18 cellular contexts compared by ENCODE assay signal in the genomic region with DNA sequence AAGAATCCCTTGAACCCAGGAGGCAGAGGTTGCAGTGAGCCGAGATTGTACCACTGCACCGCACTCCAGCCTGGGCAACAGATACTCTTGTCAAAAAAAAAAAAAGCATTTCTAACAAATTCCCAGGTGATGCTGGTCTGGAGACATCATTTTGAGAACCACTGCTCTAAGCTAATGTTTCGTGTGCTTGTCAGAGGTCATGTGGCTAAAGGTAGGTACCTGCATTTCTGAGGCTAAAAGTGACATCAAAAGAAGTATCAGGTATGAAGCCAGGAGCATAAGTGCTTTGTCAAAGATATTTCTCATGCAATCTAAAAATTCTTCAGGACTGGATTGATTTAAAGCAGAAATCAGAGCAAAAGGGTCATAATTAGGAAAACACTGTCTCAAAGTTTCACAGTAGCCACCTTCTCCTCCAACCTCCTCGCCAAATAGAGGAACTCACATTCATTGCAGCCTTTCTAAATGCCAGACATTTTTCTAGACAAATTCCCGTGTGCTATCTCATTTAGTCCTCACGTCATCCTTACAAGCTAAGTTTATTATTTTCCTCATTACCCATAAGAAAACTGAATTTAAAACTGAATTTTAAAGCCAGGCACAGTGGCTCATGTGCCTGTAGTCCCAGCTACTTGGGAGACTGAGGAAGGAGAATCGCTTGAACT. TPM values are rescaled to one million over a fixed set of nuclear protein-coding genes. Genes with fewer than 3 reads are reported as not detected.
A peak's percentile ranks its signal among the peaks of the same experiment; 100 is the strongest.
DNase-seq lines count a peak whose midpoint lies in the region; ATAC-seq and TF ChIP-seq lines count a peak whose summit lies in the region.
"Had no signal": no experiment of that assay in that cellular context is flagged by ENCODE, and none has a peak within 500 bp of the region (broad histone marks: within the 10 kb centered on the region; RNA-seq: fewer than 3 reads in every experiment).

No MANE protein-coding gene starts in this region.

- no peak overlapping the region for H4K12ac ChIP-seq in trophoblast cell (ENCODE audit: low read depth, low read length)

- no peak overlapping the region for H4K5ac ChIP-seq in IMR-90 (ENCODE audit: low read depth, low read length)

- H2AK5ac ChIP-seq in IMR-90 (ENCODE audit: low read depth, low read length) (no peak overlapping the region), trophoblast cell (ENCODE audit: low read length) (no peak overlapping the region)

- H3K56ac ChIP-seq in IMR-90 (ENCODE audit: extremely low read depth, insufficient read depth, low read length) = no peak overlapping the region

- no TSS peak for BruUV-seq in IMR-90 (replicated peaks; lab: Mats Ljungman, UMichigan)

- H3K27me3 ChIP-seq in IMR-90 (ENCODE audit: control insufficient read depth, insufficient read depth, low read length) (no peaks in the 10 kb centered on the region), trophoblast cell (ENCODE audit: insufficient read depth, low read length) (no peaks in the 10 kb centered on the region)
- H3K27me3 ChIP-seq: BLaER1 treated with 17β-estradiol and CSF1 and Interleukin-3, amounts not matched to agents 10 nM and 100 nM had no signal

- intact Hi-C loops in IMR-90 (cut with micrococcal nuclease) = no loop called here

- H4K8ac ChIP-seq in IMR-90 (ENCODE audit: low read depth in 2 of 2, low read length in 2 of 2) (no peak overlapping the region), trophoblast cell (ENCODE audit: low read depth, low read length) (no peak overlapping the region)

- H3K18ac ChIP-seq in IMR-90 (ENCODE audit: low read depth, low read length) = no peak overlapping the region
- H3K18ac ChIP-seq in trophoblast cell (ENCODE audit: low read length) = no peak overlapping the region

- dilution Hi-C loops in IMR-90 (cut with HindIII; ENCODE audit: low sequenced_read_pairs, unreplicated experiment) = no loop called here

- no peak for TF ChIP-seq CTCF in IMR-90 (conservative IDR thresholded peaks at IDR 0.05; ENCODE audit: low read depth, low read length)

- H4K91ac ChIP-seq in IMR-90 (ENCODE audit: insufficient read depth, low read depth, low read length) = no peak overlapping the region
- H4K91ac ChIP-seq in trophoblast cell (ENCODE audit: low read depth, low read length) = no peak overlapping the region

- H3K4me2 ChIP-seq in IMR-90 (ENCODE audit: low read depth, low read length) (no peak overlapping the region), trophoblast cell (ENCODE audit: low read length) (no peak overlapping the region)
- H3K4me2 ChIP-seq: BLaER1 treated with 17β-estradiol and CSF1 and Interleukin-3, amounts not matched to agents 10 nM and 100 nM had no signal

- CTCF ChIA-PET in IMR-90 (lab: Yijun Ruan, JAX) = no interaction called here

- 100% methylated on average over 2 of the region's 7 CpGs; no CpG with 5 or more reads in 1 of the 2 experiments for WGBS in IMR-90 (ENCODE audit: extremely low coverage in 2 of 2, insufficient read length in 1 of 2), 2 experiments
- no CpG with 5 or more reads among the region's 7 CpGs for WGBS in trophoblast cell (ENCODE audit: extremely low coverage, insufficient coverage, insufficient read length)

- H2BK5ac ChIP-seq in IMR-90 (ENCODE audit: low read depth, low read length, poor library complexity, severe bottlenecking) = no peak overlapping the region
- H2BK5ac ChIP-seq in trophoblast cell (ENCODE audit: low read depth, low read length, poor library complexity) = no peak overlapping the region

- H3K9me1 ChIP-seq in IMR-90 (ENCODE audit: insufficient read depth, low read length) = no peaks in the 10 kb centered on the region

- H3K4me3 ChIP-seq in IMR-90 (ENCODE audit: insufficient read depth, low read depth, low read length) = no peak overlapping the region
- H3K4me3 ChIP-seq in trophoblast cell (ENCODE audit: low read depth, low read length) = no peak overlapping the region
- H3K4me3 ChIP-seq: BLaER1 treated with 17β-estradiol and CSF1 and Interleukin-3, amounts not matched to agents 10 nM and 100 nM had no signal

- no peak overlapping the region for H2AK9ac ChIP-seq in IMR-90 (replicated peaks; ENCODE audit: low read depth, low read length, poor library complexity)

- in situ Hi-C loops in IMR-90 (cut with MboI; ENCODE audit: low sequenced_read_pairs) = no loop called here

- ATAC-seq in IMR-90 (ENCODE audit: low read depth) = no peak
- ATAC-seq: CD8-positive, alpha-beta T cell had no signal

- H3K4me1 ChIP-seq in IMR-90 (ENCODE audit: control insufficient read depth, insufficient read depth, low read length) (no peaks in the 10 kb centered on the region), trophoblast cell (ENCODE audit: control insufficient read depth in 1 of 2, insufficient read depth in 2 of 2, low read length in 2 of 2) (no peaks in the 10 kb centered on the region)
- H3K4me1 ChIP-seq: BLaER1 treated with 17β-estradiol and CSF1 and Interleukin-3, amounts not matched to agents 10 nM and 100 nM; Caco-2 had no signal

- H2BK12ac ChIP-seq in trophoblast cell (ENCODE audit: low read length) = no peak overlapping the region

- no peaks in the 10 kb centered on the region for H3K79me2 ChIP-seq in trophoblast cell (ENCODE audit: control insufficient read depth, insufficient read depth, low read length, poor library complexity)

- H2BK20ac ChIP-seq in IMR-90 (ENCODE audit: low read depth, low read length) = no peak overlapping the region

- peak; percentile 61 for DNase-seq in EH (ENCODE audit: low read depth)
- DNase-seq in IMR-90 = peak; percentile 4
- DNase-seq in trophoblast cell = peak; percentile 52 to 85
- no peak for DNase-seq in stimulated activated CD4-positive, alpha-beta T cell treated with anti-CD3 and anti-CD28 coated beads, Interleukin-2, amount 100 ng/mL, for 24 hours
- no peak for DNase-seq in NCI-H1930 (lab: John Stamatoyannopoulos, UW)
- no peak for DNase-seq in RPMI8226
- no peak for DNase-seq in NCI-H2081 (lab: John Stamatoyannopoulos, UW)
- DNase-seq: 8988T; ACHN; AML-193; Caco-2; Calu3; CD4-positive, alpha-beta T cell; CD8-positive, alpha-beta T cell; DMS79 treated with DMSO at 0.1 percent for 48 hours; GF-D8 had no signal

- H3K36me3 ChIP-seq in IMR-90 (ENCODE audit: control insufficient read depth, insufficient read depth, low read length) (no peaks in the 10 kb centered on the region), trophoblast cell (ENCODE audit: control insufficient read depth in 1 of 2, insufficient read depth in 2 of 2, low read length in 2 of 2) (no peaks in the 10 kb centered on the region)
- H3K36me3 ChIP-seq: BLaER1 treated with 17β-estradiol and CSF1 and Interleukin-3, amounts not matched to agents 10 nM and 100 nM had no signal

- H3K9me3 ChIP-seq in IMR-90 (ENCODE audit: control insufficient read depth, insufficient read depth, low read length) (no peaks in the 10 kb centered on the region), trophoblast cell (ENCODE audit: insufficient read depth, low read depth, low read length) (no peaks in the 10 kb centered on the region)

- no peak for TF ChIP-seq RAD21 in IMR-90 (IDR thresholded peaks at IDR 0.05; ENCODE audit: low read length)

- H2AFZ ChIP-seq in IMR-90 (replicated peaks; ENCODE audit: low read length, poor library complexity) (no peak overlapping the region), trophoblast cell (ENCODE audit: insufficient read depth, low read length, poor library complexity) (no peak overlapping the region)

- no peak overlapping the region for H2BK15ac ChIP-seq in IMR-90 (ENCODE audit: low read depth, low read length)

- no peaks in the 10 kb centered on the region for H4K20me1 ChIP-seq in IMR-90 (ENCODE audit: insufficient read depth, low read length)
- H4K20me1 ChIP-seq: BLaER1 treated with 17β-estradiol and CSF1 and Interleukin-3, amounts not matched to agents 10 nM and 100 nM had no signal

- H3K4ac ChIP-seq in IMR-90 (ENCODE audit: low read depth, low read length) (no peak overlapping the region), trophoblast cell (ENCODE audit: low read depth, low read length) (no peak overlapping the region)

- no peak overlapping the region for H3K27ac ChIP-seq in IMR-90 (ENCODE audit: insufficient read depth, low read length)
- no peak overlapping the region for H3K27ac ChIP-seq in trophoblast cell (ENCODE audit: low read depth, low read length)
- H3K27ac ChIP-seq: BLaER1 treated with 17β-estradiol and CSF1 and Interleukin-3, amounts not matched to agents 10 nM and 100 nM; C4-2B had no signal

- H2BK120ac ChIP-seq in IMR-90 (ENCODE audit: low read depth, low read length) = no peak overlapping the region
- H2BK120ac ChIP-seq in trophoblast cell (ENCODE audit: insufficient read depth, low read length, poor library complexity) = peak overlapping the region; percentile 23

- POLR2A ChIA-PET in IMR-90 (lab: Charles Lee; ENCODE audit: unreplicated experiment) = no interaction called here

- H3K79me1 ChIP-seq in IMR-90 (ENCODE audit: low read depth in 1 of 2, low read length in 2 of 2) (no peaks in the 10 kb centered on the region), trophoblast cell (ENCODE audit: low read length) (no peaks in the 10 kb centered on the region)

- H3K23ac ChIP-seq in IMR-90 (ENCODE audit: low read depth, low read length) (no peak overlapping the region), trophoblast cell (ENCODE audit: low read length) (no peak overlapping the region)

- no peak overlapping the region for H3K9ac ChIP-seq in IMR-90 (ENCODE audit: low read depth, low read length)
- H3K9ac ChIP-seq in trophoblast cell (ENCODE audit: low read length) = no peak overlapping the region
- H3K9ac ChIP-seq: BLaER1 treated with 17β-estradiol and CSF1 and Interleukin-3, amounts not matched to agents 10 nM and 100 nM had no signal

- TF ChIP-seq POLR2A in IMR-90 (IDR thresholded peaks at IDR 0.05; ENCODE audit: low read depth, low read length) = no peak

- H3K14ac ChIP-seq in IMR-90 (replicated peaks; ENCODE audit: low read depth, low read length) = no peak overlapping the region
- H3K14ac ChIP-seq in trophoblast cell (ENCODE audit: low read length) = no peak overlapping the region

TF ChIP-seq in IMR-90, 13 proteins besides CTCF, POLR2A, EP300 and RAD21:
- no peak for TF ChIP-seq FOS (IDR thresholded peaks at IDR 0.05; ENCODE audit: low read depth, low read length)
- TF ChIP-seq, protein P1, sequence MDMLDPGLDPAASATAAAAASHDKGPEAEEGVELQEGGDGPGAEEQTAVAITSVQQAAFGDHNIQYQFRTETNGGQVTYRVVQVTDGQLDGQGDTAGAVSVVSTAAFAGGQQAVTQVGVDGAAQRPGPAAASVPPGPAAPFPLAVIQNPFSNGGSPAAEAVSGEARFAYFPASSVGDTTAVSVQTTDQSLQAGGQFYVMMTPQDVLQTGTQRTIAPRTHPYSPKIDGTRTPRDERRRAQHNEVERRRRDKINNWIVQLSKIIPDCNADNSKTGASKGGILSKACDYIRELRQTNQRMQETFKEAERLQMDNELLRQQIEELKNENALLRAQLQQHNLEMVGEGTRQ (IDR thresholded peaks at IDR 0.05; ENCODE audit: low read depth, low read length) = no peak
TF ChIP-seq in IMR-90: peak in this region for 0.

RNA-seq across cellular contexts. Expression of gene GSK3B, which starts 25.7 kb away (rescaled TPM):
- 33.2 and 39.7 TPM in 2 replicates for total RNA-seq in IMR-90 (2012; rRNA removed)
- 19.2 and 21.4 TPM in 2 replicates for polyA plus RNA-seq in IMR-90 (2012; rRNA removed)
- polyA plus RNA-seq in IMR-90 (2012; cell fraction: cytosol; rRNA removed) = 5.4 and 7.8 TPM in 2 replicates
- 2.7 and 13.0 TPM in 2 replicates for polyA plus RNA-seq in IMR-90 (2012; cell fraction: nucleus; rRNA removed; ENCODE audit: low replicate concordance)
- 241 and 242 TPM in 2 replicates for polyA plus RNA-seq in trophoblast cell (2013)

Comparison
In these comparisons a context has a peak if more than half of its experiments do, and no peak if none do; other contexts are left out.
1. DNase-seq: peak in EH (single experiment), IMR-90 (single experiment) and trophoblast cell (2 of 2); none in stimulated activated CD4-positive, alpha-beta T cell treated with anti-CD3 and anti-CD28 coated beads, Interleukin-2, amount 100 ng/mL, for 24 hours (0 of 2), NCI-H1930 (0 of 2), RPMI8226 (single experiment) and NCI-H2081 (0 of 2).